Comparison of ENCODE assay signal across 25 cellular contexts in the genomic region with DNA sequence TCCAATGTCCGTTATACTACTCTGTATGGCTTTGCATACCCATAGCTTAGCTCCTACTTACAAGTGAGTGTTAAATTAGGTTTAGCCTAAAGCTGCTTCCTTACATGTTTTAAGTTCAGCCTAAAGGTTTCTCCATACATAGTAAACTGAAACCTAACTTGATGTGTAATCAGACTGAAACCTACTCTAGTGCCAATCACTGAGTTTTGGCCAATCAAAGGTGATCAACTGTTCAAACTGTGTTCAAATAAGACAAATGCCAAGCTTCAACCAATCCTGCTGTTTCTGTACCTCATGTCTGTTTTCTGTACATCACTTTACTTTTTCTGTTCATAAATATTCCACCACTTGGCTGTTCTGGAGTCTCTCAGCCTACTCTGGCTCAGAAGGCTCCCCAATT. TPM values are rescaled to one million over a fixed set of nuclear protein-coding genes. Genes with fewer than 3 reads are reported as not detected.
"Had no signal": no experiment of that assay in that cellular context is flagged by ENCODE, and none has a peak within 500 bp of the region (broad histone marks: within the 10 kb centered on the region; RNA-seq: fewer than 3 reads in every experiment).

No MANE protein-coding gene starts in this region.

- H3K4me3 ChIP-seq: body of pancreas, esophagus squamous epithelium, right atrium auricular region, skin epidermis, transverse colon had no signal

- H3K27ac Mint-ChIP-seq: activated CD4-positive, alpha-beta memory T cell treated with anti-CD3 and anti-CD28 coated beads for 36 hours; activated naive CD4-positive, alpha-beta T cell treated with anti-CD3 and anti-CD28 coated beads, Interleukin-2, amount 50 U/mL, for 72 hours; activated T-cell treated with anti-CD3 and anti-CD28 coated beads, Interleukin-2, amount 50 U/mL, for 72 hours; progenitor cell of endocrine pancreas had no signal

- H3K36me3 Mint-ChIP-seq: activated CD4-positive, alpha-beta memory T cell treated with anti-CD3 and anti-CD28 coated beads for 36 hours; activated naive CD4-positive, alpha-beta T cell treated with anti-CD3 and anti-CD28 coated beads, Interleukin-2, amount 50 U/mL, for 72 hours had no signal

- H3K36me3 ChIP-seq: esophagus squamous epithelium, right atrium auricular region, transverse colon had no signal

- H3K9me3 Mint-ChIP-seq: activated CD4-positive, alpha-beta memory T cell treated with anti-CD3 and anti-CD28 coated beads for 36 hours; activated naive CD4-positive, alpha-beta T cell treated with anti-CD3 and anti-CD28 coated beads, Interleukin-2, amount 50 U/mL, for 72 hours; activated T-cell treated with anti-CD3 and anti-CD28 coated beads, Interleukin-2, amount 50 U/mL, for 72 hours; central memory CD8-positive, alpha-beta T cell had no signal

- H3K27me3 ChIP-seq: body of pancreas, esophagus squamous epithelium, right atrium auricular region had no signal

- DNase-seq: activated CD4-positive, alpha-beta memory T cell treated with anti-CD3 and anti-CD28 coated beads for 36 hours; activated gamma-delta T cell; activated T-cell treated with anti-CD3 and anti-CD28 coated beads, Interleukin-2, amount 50 U/mL, for 72 hours; amygdala; body of pancreas; cortex of kidney; effector CD8-positive, alpha-beta T cell; esophagus squamous epithelium; hippocampal formation; midbrain; stimulated activated CD4-positive, alpha-beta T cell treated with anti-CD3 and anti-CD28 coated beads, Interleukin-15, amount 100 ng/mL, for 24 hours; stimulated activated CD4-positive, alpha-beta T cell treated with anti-CD3 and anti-CD28 coated beads, Interleukin-4, amount 100 ng/mL, for 1 hour; stimulated activated naive CD4-positive, alpha-beta T cell; T1000; transverse colon had no signal

- ATAC-seq: activated naive CD4-positive, alpha-beta T cell treated with anti-CD3 and anti-CD28 coated beads, Interleukin-2, amount 50 U/mL, for 72 hours; activated T-cell treated with anti-CD3 and anti-CD28 coated beads, Interleukin-2, amount 50 U/mL, for 72 hours; body of pancreas; left lobe of liver had no signal

- H3K4me3 Mint-ChIP-seq: activated CD4-positive, alpha-beta memory T cell treated with anti-CD3 and anti-CD28 coated beads for 36 hours; activated T-cell treated with anti-CD3 and anti-CD28 coated beads, Interleukin-2, amount 50 U/mL, for 72 hours; central memory CD8-positive, alpha-beta T cell had no signal

- H3K9me3 ChIP-seq: body of pancreas, esophagus squamous epithelium, right atrium auricular region, transverse colon had no signal

- H3K27ac ChIP-seq: body of pancreas, esophagus squamous epithelium, right atrium auricular region, skin epidermis, transverse colon had no signal

RNA-seq across cellular contexts. Expression of gene HLA-DOA, which starts 20.0 kb away (rescaled TPM):
- total RNA-seq: endothelial cell of umbilical vein, fibroblast of villous mesenchyme, lung microvascular endothelial cell, myocyte had no signal

RNA-seq across cellular contexts. Expression of gene HLA-DMB, which starts 48.5 kb away (rescaled TPM):
- total RNA-seq: endothelial cell of umbilical vein, lung microvascular endothelial cell, myocyte had no signal
